In genomic region chr13:60990032-60990733, GRCh38 we compare ENCODE assay signal across 14 cellular contexts.
DNase-seq lines count a peak whose midpoint lies in the region; ATAC-seq lines count a peak whose summit lies in the region.
"Had no signal": no experiment of that assay in that cellular context is flagged by ENCODE, and none has a peak within 500 bp of the region (broad histone marks: within the 10 kb centered on the region; RNA-seq: fewer than 3 reads in every experiment).

No MANE protein-coding gene starts in this region.

- H3K4me3 ChIP-seq in Jurkat, Clone E6-1 (ENCODE audit: low read length), result no peak overlapping the region

- ATAC-seq in HG03457 (IDR thresholded peaks at IDR 0.05; ENCODE audit: unreplicated experiment), result no peak
- ATAC-seq: SK-N-SH treated with all-trans-retinoic acid at 6 μM for 48 hours had no signal

- DNase-seq in GDM1 (lab: John Stamatoyannopoulos, UW) (peak; percentile 10), SK-MEL-5 (ENCODE audit: low read depth, low spot score) (peak; percentile 66), iPS DF 19.7 (ENCODE audit: low read depth, low spot score) (peak; percentile 28), islet precursor cell (no peak), cortex of kidney (lab: John Stamatoyannopoulos, UW) (no peak)
- peak; percentile 19 for DNase-seq in Jurkat, Clone E6-1 (ENCODE audit: low read depth, low spot score)
- DNase-seq in activated effector memory CD4-positive, alpha-beta T cell treated with anti-CD3 and anti-CD28 coated beads, Interleukin-2, amount 50 U/mL, for 16 hours, result no peak
- DNase-seq: activated CD4-positive, alpha-beta T cell treated with anti-CD3 and anti-CD28 coated beads, Interleukin-2, amount 50 U/mL, for 4 hours; activated naive CD8-positive, alpha-beta T cell treated with anti-CD3 and anti-CD28 coated beads for 36 hours; DMS79; NCI-H226; stimulated activated CD4-positive, alpha-beta T cell treated with anti-CD3 and anti-CD28 coated beads, Interleukin-4, amount 100 ng/mL, for 24 hours had no signal

- in situ Hi-C loops in SK-MEL-5 (cut with HindIII; ENCODE audit: low pct_unique_long_range_greater_than_20kb, low sequenced_read_pairs), result no loop called here

Comparison
In these comparisons a context has a peak if more than half of its experiments do, and no peak if none do; other contexts are left out.
1. DNase-seq: peak in GDM1 (single experiment), Jurkat, Clone E6-1 (single experiment), SK-MEL-5 (single experiment) and iPS DF 19.7 (single experiment); none in activated effector memory CD4-positive, alpha-beta T cell treated with anti-CD3 and anti-CD28 coated beads, Interleukin-2, amount 50 U/mL, for 16 hours (single experiment), islet precursor cell (single experiment) and cortex of kidney (single experiment).